21 cellular contexts compared by ENCODE assay signal in genomic region chr3:150965436-150965835, GRCh38. TPM values are rescaled to one million over a fixed set of nuclear protein-coding genes. Genes with fewer than 3 reads are reported as not detected.
DNase-seq lines count a peak whose midpoint lies in the region; ATAC-seq and TF ChIP-seq lines count a peak whose summit lies in the region.
"Had no signal": no experiment of that assay in that cellular context is flagged by ENCODE, and none has a peak within 500 bp of the region (broad histone marks: within the 10 kb centered on the region; RNA-seq: fewer than 3 reads in every experiment).

No MANE protein-coding gene starts in this region.

- H3K36me3 Mint-ChIP-seq in activated CD4-positive, alpha-beta T cell treated with anti-CD3 and anti-CD28 coated beads for 36 hours (ENCODE audit: low read depth), result no peaks in the 10 kb centered on the region
- no peaks in the 10 kb centered on the region for H3K36me3 Mint-ChIP-seq in stimulated activated effector memory CD8-positive, alpha-beta T cell treated with anti-CD3 and anti-CD28 coated beads, Interleukin-12 subunit alpha, Interleukin-12 subunit beta, amount 100 ng/mL, for 72 hours

- H3K4me3 ChIP-seq in RWPE2 (ENCODE audit: severe bottlenecking) (no peak overlapping the region), right cardiac atrium (ENCODE audit: low read length) (no peak overlapping the region)
- H3K4me3 ChIP-seq: A549 had no signal

- H3K36me3 ChIP-seq in RWPE2 (ENCODE audit: low read depth), result no peaks in the 10 kb centered on the region

- DNase-seq in activated CD4-positive, alpha-beta T cell treated with anti-CD3 and anti-CD28 coated beads for 36 hours, result no peak
- DNase-seq in activated CD4-positive, alpha-beta T cell treated with anti-CD3 and anti-CD28 coated beads for 48 hours, result no peak
- no peak for DNase-seq in RWPE2 (ENCODE audit: low spot score)
- no peak for DNase-seq in foreskin keratinocyte
- no peak for DNase-seq in stimulated activated effector memory CD8-positive, alpha-beta T cell treated with anti-CD3 and anti-CD28 coated beads, Interleukin-12 subunit alpha, Interleukin-12 subunit beta, amount 100 ng/mL, for 72 hours (ENCODE audit: low spot score in 2 of 2)
- DNase-seq in medulla oblongata (ENCODE audit: extremely low spot score), result no peak
- no peak for DNase-seq in right cardiac atrium
- no peak for DNase-seq in activated naive CD4-positive, alpha-beta T cell (lab: John Stamatoyannopoulos, UW)
- DNase-seq: AML-193; Caco-2; CD4-positive, alpha-beta T cell; GDM1; GOT3; H7; HFFc6 had no signal

- CTCF ChIA-PET in activated CD4-positive, alpha-beta T cell treated with anti-CD3 and anti-CD28 coated beads for 36 hours (lab: Charles Lee), result no interaction called here

- H3K27ac ChIP-seq in RWPE2 (ENCODE audit: poor library complexity, severe bottlenecking), result no peak overlapping the region
- H3K27ac ChIP-seq in foreskin keratinocyte, result no peak overlapping the region
- H3K27ac ChIP-seq in right cardiac atrium (ENCODE audit: low read length), result no peak overlapping the region
- H3K27ac ChIP-seq: 22Rv1, A549, C4-2B had no signal

- peaks cover 4% of the 10 kb centered on the region for H3K4me1 Mint-ChIP-seq in activated CD4-positive, alpha-beta T cell treated with anti-CD3 and anti-CD28 coated beads for 36 hours
- no peaks in the 10 kb centered on the region for H3K4me1 Mint-ChIP-seq in stimulated activated effector memory CD8-positive, alpha-beta T cell treated with anti-CD3 and anti-CD28 coated beads, Interleukin-12 subunit alpha, Interleukin-12 subunit beta, amount 100 ng/mL, for 72 hours

- intact Hi-C loops in activated CD4-positive, alpha-beta T cell treated with anti-CD3 and anti-CD28 coated beads for 36 hours (cut with DNase I, micrococcal nuclease), result no loop called here
- intact Hi-C loops in right cardiac atrium (cut with DNase I), result no loop called here

- no peaks in the 10 kb centered on the region for H3K9me3 Mint-ChIP-seq in activated CD4-positive, alpha-beta T cell treated with anti-CD3 and anti-CD28 coated beads for 36 hours (ENCODE audit: low read depth)
- no peaks in the 10 kb centered on the region for H3K9me3 Mint-ChIP-seq in stimulated activated effector memory CD8-positive, alpha-beta T cell treated with anti-CD3 and anti-CD28 coated beads, Interleukin-12 subunit alpha, Interleukin-12 subunit beta, amount 100 ng/mL, for 72 hours
- H3K9me3 Mint-ChIP-seq: CD4-positive, alpha-beta T cell; HFFc6 had no signal

- no peak for TF ChIP-seq CTCF in RWPE2 (IDR thresholded peaks at IDR 0.05; ENCODE audit: poor library complexity, severe bottlenecking)
- TF ChIP-seq CTCF in foreskin keratinocyte (conservative IDR thresholded peaks at IDR 0.05), result no peak

- H3K9me3 ChIP-seq in RWPE2 (ENCODE audit: severe bottlenecking) (no peaks in the 10 kb centered on the region), right cardiac atrium (ENCODE audit: control insufficient read depth, low read length) (no peaks in the 10 kb centered on the region)
- H3K9me3 ChIP-seq: A549, Caco-2 had no signal

- no peak overlapping the region for H3K4me3 Mint-ChIP-seq in activated CD4-positive, alpha-beta T cell treated with anti-CD3 and anti-CD28 coated beads for 36 hours
- no peak overlapping the region for H3K4me3 Mint-ChIP-seq in stimulated activated effector memory CD8-positive, alpha-beta T cell treated with anti-CD3 and anti-CD28 coated beads, Interleukin-12 subunit alpha, Interleukin-12 subunit beta, amount 100 ng/mL, for 72 hours
- H3K4me3 Mint-ChIP-seq: CD4-positive, alpha-beta T cell; HFFc6 had no signal

- H3K27me3 ChIP-seq in RWPE2 (ENCODE audit: insufficient read depth, poor library complexity, severe bottlenecking), result no peaks in the 10 kb centered on the region
- H3K27me3 ChIP-seq in foreskin keratinocyte, result peaks cover 34% of the 10 kb centered on the region
- no peaks in the 10 kb centered on the region for H3K27me3 ChIP-seq in right cardiac atrium (ENCODE audit: control insufficient read depth, insufficient read depth)

- peak; percentile 33 for ATAC-seq in activated CD4-positive, alpha-beta T cell treated with anti-CD3 and anti-CD28 coated beads for 36 hours
- ATAC-seq in RWPE2 (ENCODE audit: low read depth), result peak; percentile 31; the same call in 1 of the 3 replicates
- ATAC-seq in foreskin keratinocyte, result peak; percentile 52
- peak; percentile 26 for ATAC-seq in stimulated activated effector memory CD8-positive, alpha-beta T cell treated with anti-CD3 and anti-CD28 coated beads, Interleukin-12 subunit alpha, Interleukin-12 subunit beta, amount 100 ng/mL, for 72 hours
- no peak for ATAC-seq in right cardiac atrium
- ATAC-seq: A549, HCT116, HepG2 had no signal

- WGBS in right cardiac atrium, result 82% methylated on average over 2 of the region's 2 CpGs

- H3K4me1 ChIP-seq in RWPE2 (ENCODE audit: insufficient read depth, poor library complexity, severe bottlenecking) (peaks cover under 1% of the 10 kb centered on the region), foreskin keratinocyte (peaks cover 7% of the 10 kb centered on the region), right cardiac atrium (ENCODE audit: control insufficient read depth, insufficient read depth, low read length) (no peaks in the 10 kb centered on the region)
- H3K4me1 ChIP-seq: A549, Caco-2 had no signal

- peaks cover 19% of the 10 kb centered on the region for H3K27me3 Mint-ChIP-seq in activated CD4-positive, alpha-beta T cell treated with anti-CD3 and anti-CD28 coated beads for 36 hours

- POLR2A ChIA-PET in activated CD4-positive, alpha-beta T cell treated with anti-CD3 and anti-CD28 coated beads for 36 hours (lab: Charles Lee), result no interaction called here

- H3K27ac Mint-ChIP-seq in activated CD4-positive, alpha-beta T cell treated with anti-CD3 and anti-CD28 coated beads for 36 hours, result no peak overlapping the region
- no peak overlapping the region for H3K27ac Mint-ChIP-seq in stimulated activated effector memory CD8-positive, alpha-beta T cell treated with anti-CD3 and anti-CD28 coated beads, Interleukin-12 subunit alpha, Interleukin-12 subunit beta, amount 100 ng/mL, for 72 hours
- H3K27ac Mint-ChIP-seq: CD4-positive, alpha-beta T cell; HFFc6 had no signal

RNA-seq across cellular contexts. Expression of gene CLRN1, which starts 7.1 kb away (rescaled TPM):
- total RNA-seq in activated CD4-positive, alpha-beta T cell treated with anti-CD3 and anti-CD28 coated beads for 36 hours, result not detected
- total RNA-seq in foreskin keratinocyte (not detected in 2 replicates), right cardiac atrium (not detected)
- polyA plus RNA-seq in foreskin keratinocyte (not detected in 2 replicates), right cardiac atrium (not detected)
- total RNA-seq: Caco-2; CD4-positive, alpha-beta T cell; HepG2; HFFc6 had no signal
- polyA plus RNA-seq: A549, BJ, HepG2 had no signal

Comparison
In these comparisons a context has a peak if more than half of its experiments do, and no peak if none do; other contexts are left out.
1. ATAC-seq: peak in activated CD4-positive, alpha-beta T cell treated with anti-CD3 and anti-CD28 coated beads for 36 hours (single experiment), RWPE2 (single experiment), foreskin keratinocyte (single experiment) and stimulated activated effector memory CD8-positive, alpha-beta T cell treated with anti-CD3 and anti-CD28 coated beads, Interleukin-12 subunit alpha, Interleukin-12 subunit beta, amount 100 ng/mL, for 72 hours (single experiment); none in right cardiac atrium (0 of 2).